Comparison of ENCODE assay signal across 12 cellular contexts in the genomic region with DNA sequence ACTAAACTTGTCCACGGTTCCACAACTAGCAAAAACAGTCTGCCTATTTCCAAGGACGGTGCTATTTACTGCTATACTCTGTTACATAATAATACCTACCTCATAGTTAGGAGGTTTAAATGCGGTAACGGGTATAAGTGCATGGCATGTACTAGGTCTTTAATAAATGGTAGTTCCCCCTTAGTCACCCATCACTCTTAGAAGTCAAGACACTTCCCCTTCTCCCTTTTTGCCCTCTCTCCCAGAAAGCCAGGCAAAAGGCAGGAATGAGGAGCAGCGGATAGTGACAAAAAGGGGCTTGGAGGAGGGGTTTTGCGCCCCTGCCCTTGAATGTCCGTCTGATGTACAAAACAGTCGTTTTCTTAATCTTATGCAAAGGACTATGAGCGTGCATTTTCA. TPM values are rescaled to one million over a fixed set of nuclear protein-coding genes. Genes with fewer than 3 reads are reported as not detected.
A peak's percentile ranks its signal among the peaks of the same experiment; 100 is the strongest.
DNase-seq lines count a peak whose midpoint lies in the region; ATAC-seq and TF ChIP-seq lines count a peak whose summit lies in the region.
"Had no signal": no experiment of that assay in that cellular context is flagged by ENCODE, and none has a peak within 500 bp of the region (broad histone marks: within the 10 kb centered on the region; RNA-seq: fewer than 3 reads in every experiment).

No MANE protein-coding gene starts in this region.

- H3F3A ChIP-seq in PC-3 (ENCODE audit: low read length, unreplicated experiment) = no peaks in the 10 kb centered on the region

- TF ChIP-seq CTCF in PC-3 (conservative IDR thresholded peaks at IDR 0.05; ENCODE audit: low read depth, low read length) (no peak), progenitor cell of endocrine pancreas (IDR thresholded peaks at IDR 0.05; ENCODE audit: unreplicated experiment) (no peak)

- no peaks in the 10 kb centered on the region for H3K27me3 ChIP-seq in PC-3 (ENCODE audit: low read length)

- BruUV-seq in PC-3 (replicated peaks; lab: Mats Ljungman, UMichigan) = no TSS peak

- intact Hi-C loops in PC-3 (cut with micrococcal nuclease) = no loop called here

- H3K27me3 Mint-ChIP-seq in T-helper 2 cell treated with Interferon-gamma antibody and Interleukin-4, amounts not matched to agents 5 μg/mL and 100 μg/mL, for 36 hours (ENCODE audit: low read depth) = no peaks in the 10 kb centered on the region
- no peaks in the 10 kb centered on the region for H3K27me3 Mint-ChIP-seq in effector memory CD8-positive, alpha-beta T cell
- H3K27me3 Mint-ChIP-seq in progenitor cell of endocrine pancreas = no peaks in the 10 kb centered on the region

- H3K9ac ChIP-seq in PC-3 (ENCODE audit: low read length) = no peak overlapping the region

- peak overlapping the region; percentile 92 for H3K27ac Mint-ChIP-seq in T-helper 2 cell treated with Interferon-gamma antibody and Interleukin-4, amounts not matched to agents 5 μg/mL and 100 μg/mL, for 36 hours
- H3K27ac Mint-ChIP-seq in effector memory CD8-positive, alpha-beta T cell = no peak overlapping the region
- peak overlapping the region; percentile 98 for H3K27ac Mint-ChIP-seq in progenitor cell of endocrine pancreas

- H3K4me1 Mint-ChIP-seq in T-helper 2 cell treated with Interferon-gamma antibody and Interleukin-4, amounts not matched to agents 5 μg/mL and 100 μg/mL, for 36 hours (ENCODE audit: low read depth) = peaks cover 40% of the 10 kb centered on the region
- H3K4me1 Mint-ChIP-seq in effector memory CD8-positive, alpha-beta T cell (ENCODE audit: low read depth in 2 of 2) = peaks cover 33 to 56% of the 10 kb centered on the region in 2 donors
- H3K4me1 Mint-ChIP-seq in progenitor cell of endocrine pancreas (ENCODE audit: low read depth) = peaks cover 31% of the 10 kb centered on the region

- ATAC-seq in PC-3 (no peak), HG03196 (IDR thresholded peaks at IDR 0.05; ENCODE audit: unreplicated experiment) (no peak)
- no peak for ATAC-seq in effector memory CD8-positive, alpha-beta T cell (replicated peaks)

- 0 out of 2 replicates have a peak overlapping the region, but pooled peaks have one; percentile 94 for H3K4me2 ChIP-seq in PC-3 (ENCODE audit: low read length)

- no peaks in the 10 kb centered on the region for H3K9me3 Mint-ChIP-seq in T-helper 2 cell treated with Interferon-gamma antibody and Interleukin-4, amounts not matched to agents 5 μg/mL and 100 μg/mL, for 36 hours
- H3K9me3 Mint-ChIP-seq in effector memory CD8-positive, alpha-beta T cell = no peaks in the 10 kb centered on the region
- H3K9me3 Mint-ChIP-seq in progenitor cell of endocrine pancreas (ENCODE audit: low read depth) = no peaks in the 10 kb centered on the region

- H3K4me3 Mint-ChIP-seq in T-helper 2 cell treated with Interferon-gamma antibody and Interleukin-4, amounts not matched to agents 5 μg/mL and 100 μg/mL, for 36 hours = no peak overlapping the region
- peak overlapping the region; percentile 79 to 87 for H3K4me3 Mint-ChIP-seq in effector memory CD8-positive, alpha-beta T cell
- H3K4me3 Mint-ChIP-seq in progenitor cell of endocrine pancreas (ENCODE audit: low read depth) = peak overlapping the region; percentile 14

- H3K79me2 ChIP-seq in PC-3 (ENCODE audit: low read length) = peaks cover 65% of the 10 kb centered on the region

- peaks cover 13% of the 10 kb centered on the region for H4K20me1 ChIP-seq in PC-3 (ENCODE audit: low read length)

- no peaks in the 10 kb centered on the region for H3K9me3 ChIP-seq in PC-3 (ENCODE audit: low read length)

- POLR2A ChIA-PET in PC-3 (lab: Charles Lee; ENCODE audit: unreplicated experiment) = no interaction called here

- H2AFZ ChIP-seq in PC-3 (ENCODE audit: low read length) = no peak overlapping the region

- H3K36me3 Mint-ChIP-seq in T-helper 2 cell treated with Interferon-gamma antibody and Interleukin-4, amounts not matched to agents 5 μg/mL and 100 μg/mL, for 36 hours (ENCODE audit: low read depth) = peaks cover 10% of the 10 kb centered on the region
- peaks cover 31% of the 10 kb centered on the region for H3K36me3 Mint-ChIP-seq in effector memory CD8-positive, alpha-beta T cell (ENCODE audit: insufficient read depth)
- peaks cover 2% of the 10 kb centered on the region for H3K36me3 Mint-ChIP-seq in progenitor cell of endocrine pancreas (ENCODE audit: insufficient read depth)

- H3K4me1 ChIP-seq in PC-3 (ENCODE audit: insufficient read depth, low read length) = peaks cover 40% of the 10 kb centered on the region

- H3K27ac ChIP-seq in PC-3 (ENCODE audit: low read length) = no peak overlapping the region

- DNase-seq in T-helper 2 cell treated with Interferon-gamma antibody and Interleukin-4, amounts not matched to agents 5 μg/mL and 100 μg/mL, for 36 hours (ENCODE audit: low spot score) = no peak
- no peak for DNase-seq in T-helper 2 cell
- no peak for DNase-seq in PC-3
- DNase-seq in effector memory CD8-positive, alpha-beta T cell = no peak
- DNase-seq in progenitor cell of endocrine pancreas (ENCODE audit: low spot score, unreplicated experiment) = no peak
- DNase-seq in NK-92 (lab: John Stamatoyannopoulos, UW; ENCODE audit: unreplicated experiment) = no peak
- no peak for DNase-seq in DMS153 (lab: John Stamatoyannopoulos, UW)
- DNase-seq: activated T-cell treated with anti-CD3 and anti-CD28 coated beads for 4 hours, GF-D8, HCEC 1CT, NCI-H748 treated with DMSO at 0.1 percent for 48 hours had no signal

- no peak overlapping the region for H3K4me3 ChIP-seq in PC-3 (ENCODE audit: low read length)

- H3K36me3 ChIP-seq in PC-3 (ENCODE audit: low read depth, low read length) = peaks cover 17% of the 10 kb centered on the region

- CTCF ChIA-PET in PC-3 (lab: Charles Lee) = no interaction called here

- H3K9me2 ChIP-seq in PC-3 (replicated peaks; ENCODE audit: low read length) = no peaks in the 10 kb centered on the region

RNA-seq across cellular contexts. Expression of a gene that starts 1.1 kb away (rescaled TPM):
- total RNA-seq in PC-3 (2014; rRNA removed) = 118 and 123 TPM in 2 replicates
- 54.1 and 55.4 TPM in 2 replicates for total RNA-seq in progenitor cell of endocrine pancreas

RNA-seq across cellular contexts. Expression of a gene that starts 3.0 kb away (rescaled TPM):
- total RNA-seq in PC-3 (2014; rRNA removed) (60.1 and 69.5 TPM in 2 replicates), progenitor cell of endocrine pancreas (57.3 and 58.7 TPM in 2 replicates)

RNA-seq across cellular contexts. Expression of a gene that starts 52.8 kb away (rescaled TPM):
- total RNA-seq in PC-3 (2014; rRNA removed) = 75.5 and 85.8 TPM in 2 replicates
- 27.5 and 28.9 TPM in 2 replicates for total RNA-seq in progenitor cell of endocrine pancreas

RNA-seq across cellular contexts. Expression of a gene that starts 55.9 kb away (rescaled TPM):
- total RNA-seq in PC-3 (2014; rRNA removed) = 39.1 and 47.1 TPM in 2 replicates
- total RNA-seq in progenitor cell of endocrine pancreas = 39.0 and 41.3 TPM in 2 replicates

Comparison
In these comparisons a context has a peak if more than half of its experiments do, and no peak if none do; other contexts are left out.
1. H3K27ac Mint-ChIP-seq: peak in T-helper 2 cell treated with Interferon-gamma antibody and Interleukin-4, amounts not matched to agents 5 μg/mL and 100 μg/mL, for 36 hours (single experiment) and progenitor cell of endocrine pancreas (single experiment); none in effector memory CD8-positive, alpha-beta T cell (0 of 2).